In genomic region chr6:42889815-42890214, GRCh38 we compare ENCODE assay signal across 9 cellular contexts. TPM values are rescaled to one million over a fixed set of nuclear protein-coding genes. Genes with fewer than 3 reads are reported as not detected.
DNase-seq lines count a peak whose midpoint lies in the region; ATAC-seq, FAIRE-seq and TF ChIP-seq lines count a peak whose summit lies in the region.
"Had no signal": no experiment of that assay in that cellular context is flagged by ENCODE, and none has a peak within 500 bp of the region (broad histone marks: within the 10 kb centered on the region; RNA-seq: fewer than 3 reads in every experiment).

No MANE protein-coding gene starts in this region.

- TF ChIP-seq CTCF in heart right ventricle (IDR thresholded peaks at IDR 0.05), result no peak
- no peak for TF ChIP-seq CTCF in kidney (IDR thresholded peaks at IDR 0.05; ENCODE audit: borderline replicate concordance, extremely low read depth, insufficient read depth)

- no peak for ATAC-seq in heart right ventricle
- no peak for ATAC-seq in left cardiac atrium
- peak; percentile 8 to 23 for ATAC-seq in activated naive CD4-positive, alpha-beta T cell treated with anti-CD3 and anti-CD28 coated beads, Interleukin-2, amount 50 U/mL, for 72 hours
- ATAC-seq in HG03354 (IDR thresholded peaks at IDR 0.05; ENCODE audit: poor library complexity, severe bottlenecking, unreplicated experiment), result no peak
- ATAC-seq in GM18502 (IDR thresholded peaks at IDR 0.05; ENCODE audit: poor library complexity, unreplicated experiment), result no peak

- H3K9me3 ChIP-seq in heart right ventricle, result no peaks in the 10 kb centered on the region
- H3K9me3 ChIP-seq in kidney (ENCODE audit: control insufficient read depth in 1 of 2, low read length in 2 of 2), result no peaks in the 10 kb centered on the region

- no peak for FAIRE-seq in kidney (lab: Jason Lieb, UNC)
- FAIRE-seq: colon had no signal

- H3K36me3 ChIP-seq in heart right ventricle (peaks cover 0 to 43% (median 15%) of the 10 kb centered on the region in 9 donors), kidney (ENCODE audit: control insufficient read depth in 1 of 2, insufficient read depth in 2 of 2, low read length in 2 of 2) (peaks cover 7 to 8% of the 10 kb centered on the region in 2 donors), urinary bladder (ENCODE audit: insufficient read depth) (peaks cover 3% of the 10 kb centered on the region)

- DNase-seq in heart right ventricle (no peak), left cardiac atrium (no peak), kidney (no peak), NK-92 (lab: John Stamatoyannopoulos, UW; ENCODE audit: unreplicated experiment) (no peak)
- no peak for DNase-seq in activated naive CD4-positive, alpha-beta T cell treated with anti-CD3 and anti-CD28 coated beads, Interleukin-2, amount 50 U/mL, for 72 hours (ENCODE audit: low spot score in 2 of 2)

- peaks cover 6 to 23% of the 10 kb centered on the region in 2 donors for H3K36me3 Mint-ChIP-seq in activated naive CD4-positive, alpha-beta T cell treated with anti-CD3 and anti-CD28 coated beads, Interleukin-2, amount 50 U/mL, for 72 hours

- H3K9me3 Mint-ChIP-seq in activated naive CD4-positive, alpha-beta T cell treated with anti-CD3 and anti-CD28 coated beads, Interleukin-2, amount 50 U/mL, for 72 hours, result no peaks in the 10 kb centered on the region

- peaks cover 7 to 29% (median 15%) of the 10 kb centered on the region in 9 donors for H3K4me1 ChIP-seq in heart right ventricle
- peaks cover 0 to 7% of the 10 kb centered on the region in 2 donors for H3K4me1 ChIP-seq in kidney (ENCODE audit: control insufficient read depth in 1 of 2, insufficient read depth in 1 of 2, low read depth in 1 of 2, low read length in 2 of 2)
- H3K4me1 ChIP-seq in urinary bladder (ENCODE audit: insufficient read depth), result no peaks in the 10 kb centered on the region

- peak overlapping the region; percentile 93 to 96 for H3K27ac Mint-ChIP-seq in activated naive CD4-positive, alpha-beta T cell treated with anti-CD3 and anti-CD28 coated beads, Interleukin-2, amount 50 U/mL, for 72 hours

- no peaks in the 10 kb centered on the region for H3K27me3 ChIP-seq in heart right ventricle

- H3K4me3 ChIP-seq in heart right ventricle (peak overlapping the region in 9 of 10 donors; percentile 78 to 94 (median 90)), kidney (ENCODE audit: low read length in 2 of 2) (peak overlapping the region; percentile 78), urinary bladder (ENCODE audit: low read depth, low read length) (peak overlapping the region; percentile 58)

- WGBS in heart right ventricle, 2 donors, result 48 to 53% methylated on average over 4 of the region's 4 CpGs
- WGBS in urinary bladder, result 43% methylated on average over 4 of the region's 4 CpGs

- H3K27ac ChIP-seq in heart right ventricle, result peak overlapping the region in 8 of 10 donors; percentile 88 to 96 (median 93)
- no peak overlapping the region for H3K27ac ChIP-seq in kidney (ENCODE audit: low read depth in 2 of 2, low read length in 2 of 2)
- H3K27ac ChIP-seq in urinary bladder (ENCODE audit: low read depth), result no peak overlapping the region

- intact Hi-C loops in heart right ventricle (cut with DNase I) (loop anchor here in 2 of 10 donors (5.0 kb wide), 2 partner anchors 143 to 228 kb away; partner anchors contain the start of gene TBCC (in 1 of the 2)), left cardiac atrium (cut with DNase I) (no loop called here), kidney (cut with DNase I) (no loop called here)

- peak overlapping the region; percentile 39 to 74 for H3K9ac ChIP-seq in kidney (ENCODE audit: low read length in 2 of 2)

RNA-seq across cellular contexts. Expression of gene RPL7L1, which starts 10.4 kb away (rescaled TPM):
- total RNA-seq in heart right ventricle, result 10 to 100 TPM; 39.2 to 52.5 (median 44.7) TPM
- 10 to 100 TPM; 23.7 to 45.9 TPM for polyA plus RNA-seq in heart right ventricle
- total RNA-seq in left cardiac atrium, result 10 to 100 TPM; 50.8 to 60.8 TPM
- total RNA-seq in activated naive CD4-positive, alpha-beta T cell treated with anti-CD3 and anti-CD28 coated beads, Interleukin-2, amount 50 U/mL, for 72 hours, result 100 to 1,000 TPM; 120 to 125 TPM
- total RNA-seq in kidney, result 80.7 TPM
- 47.0 TPM for polyA plus RNA-seq in kidney (ENCODE audit: insufficient read depth, low read depth, low replicate concordance)
- 96.9 TPM for total RNA-seq in urinary bladder
- 48.8 TPM for polyA plus RNA-seq in urinary bladder

RNA-seq across cellular contexts. Expression of gene PTCRA, which starts 26.0 kb away (rescaled TPM):
- total RNA-seq in heart right ventricle (not detected), left cardiac atrium (not detected), kidney (not detected), urinary bladder (not detected)
- polyA plus RNA-seq in heart right ventricle (under 1 TPM in 1 of 2 donors, not detected in 1; 0.09 TPM), kidney (ENCODE audit: insufficient read depth, low read depth, low replicate concordance) (not detected), urinary bladder (not detected)
- not detected for total RNA-seq in activated naive CD4-positive, alpha-beta T cell treated with anti-CD3 and anti-CD28 coated beads, Interleukin-2, amount 50 U/mL, for 72 hours

RNA-seq across cellular contexts. Expression of gene CNPY3, which starts 39.5 kb away (rescaled TPM):
- total RNA-seq in heart right ventricle (10 to 100 TPM; 10.4 to 37.1 (median 15.9) TPM), left cardiac atrium (10 to 100 TPM; 19.1 to 28.4 TPM), kidney (49.9 TPM), urinary bladder (15.8 TPM)
- polyA plus RNA-seq in heart right ventricle (10 to 100 TPM; 15.4 to 40.4 TPM), kidney (ENCODE audit: insufficient read depth, low read depth, low replicate concordance) (40.1 TPM), urinary bladder (43.8 TPM)
- total RNA-seq in activated naive CD4-positive, alpha-beta T cell treated with anti-CD3 and anti-CD28 coated beads, Interleukin-2, amount 50 U/mL, for 72 hours, result 10 to 100 TPM; 37.9 to 51.6 TPM

Comparison
In these comparisons a context has a peak if more than half of its experiments do, and no peak if none do; other contexts are left out.
1. ATAC-seq: peak in activated naive CD4-positive, alpha-beta T cell treated with anti-CD3 and anti-CD28 coated beads, Interleukin-2, amount 50 U/mL, for 72 hours (2 of 2); none in heart right ventricle (0 of 8), left cardiac atrium (0 of 2), HG03354 (single experiment) and GM18502 (single experiment).
2. H3K27ac ChIP-seq: peak in heart right ventricle (8 of 10); none in kidney (0 of 2) and urinary bladder (single experiment).
3. Peak in every context shown above with its lines, with median percentiles within 50 percentile points of each other: H3K4me3 ChIP-seq.